Comparison of ENCODE assay signal across 8 cellular contexts in genomic region chr2:113890253-113891235, GRCh38. TPM values are rescaled to one million over a fixed set of nuclear protein-coding genes. Genes with fewer than 3 reads are reported as not detected.
DNase-seq lines count a peak whose midpoint lies in the region; ATAC-seq and TF ChIP-seq lines count a peak whose summit lies in the region.

No MANE protein-coding gene starts in this region.

- peak; percentile 52 for DNase-seq in COLO668 (lab: John Stamatoyannopoulos, UW; ENCODE audit: unreplicated experiment)
- peak; percentile 68 for DNase-seq in HS-27A (ENCODE audit: low read depth)
- DNase-seq in activated naive CD8-positive, alpha-beta T cell treated with anti-CD3 and anti-CD28 coated beads for 36 hours = peak; percentile 64
- DNase-seq in cardiac muscle cell (ENCODE audit: low read depth in 1 of 2, low spot score in 1 of 2) = peak; percentile 67 to 86
- DNase-seq in posterior vena cava (ENCODE audit: low spot score) = peak; percentile 91
- peak; percentile 85 to 90 for DNase-seq in upper lobe of left lung

- H3K9me3 Mint-ChIP-seq in activated naive CD8-positive, alpha-beta T cell treated with anti-CD3 and anti-CD28 coated beads for 36 hours = no peaks in the 10 kb centered on the region

- 1% methylated on average over 24 to 39 of the region's 57 CpGs for WGBS in upper lobe of left lung, 2 donors

- H3K27ac Mint-ChIP-seq in activated naive CD8-positive, alpha-beta T cell treated with anti-CD3 and anti-CD28 coated beads for 36 hours = peak overlapping the region; percentile 95

- H3K4me1 ChIP-seq in cardiac muscle cell (ENCODE audit: low read depth) (peaks cover 31% of the 10 kb centered on the region), upper lobe of left lung (peaks cover 63 to 78% (median 72%) of the 10 kb centered on the region in 4 donors)

- intact Hi-C loops in posterior vena cava (cut with DNase I) = loop anchor here in 1 of 2 donors (10.0 kb wide), 2 partner anchors 54 to 136 kb away; partner anchors contain the start of gene SLC35F5

- H3K9me3 ChIP-seq in cardiac muscle cell (ENCODE audit: low read depth) (no peaks in the 10 kb centered on the region), upper lobe of left lung (no peaks in the 10 kb centered on the region)

- ATAC-seq in GM19455 (IDR thresholded peaks at IDR 0.05; ENCODE audit: unreplicated experiment) (peak; percentile 32), SK-N-SH treated with all-trans-retinoic acid at 6 μM for 48 hours (peak; percentile 53), upper lobe of left lung (ENCODE audit: low FRiP score in 2 of 2) (peak; percentile 23 to 54)

- H3K27ac ChIP-seq in cardiac muscle cell = peak overlapping the region; percentile 99
- H3K27ac ChIP-seq in upper lobe of left lung = peak overlapping the region; percentile 98 to 100 (median 100)

- no peak for TF ChIP-seq CTCF in cardiac muscle cell (IDR thresholded peaks at IDR 0.05; ENCODE audit: low read depth, low read length)
- peak in 2 of 6 experiments; percentile 7 to 15 for TF ChIP-seq CTCF in upper lobe of left lung (IDR thresholded peaks at IDR 0.05)

- H3K4me1 Mint-ChIP-seq in activated naive CD8-positive, alpha-beta T cell treated with anti-CD3 and anti-CD28 coated beads for 36 hours = peaks cover 66% of the 10 kb centered on the region

- H3K27me3 ChIP-seq in cardiac muscle cell = no peaks in the 10 kb centered on the region
- H3K27me3 ChIP-seq in upper lobe of left lung = no peaks in the 10 kb centered on the region

- no peak for TF ChIP-seq EP300 in upper lobe of left lung (IDR thresholded peaks at IDR 0.05)

- H3K27me3 Mint-ChIP-seq in activated naive CD8-positive, alpha-beta T cell treated with anti-CD3 and anti-CD28 coated beads for 36 hours = no peaks in the 10 kb centered on the region

- H3K4me3 ChIP-seq in cardiac muscle cell = peak overlapping the region; percentile 77
- H3K4me3 ChIP-seq in upper lobe of left lung = peak overlapping the region; percentile 67 to 99 (median 93)

- peaks cover 71% of the 10 kb centered on the region for H3K36me3 Mint-ChIP-seq in activated naive CD8-positive, alpha-beta T cell treated with anti-CD3 and anti-CD28 coated beads for 36 hours

- TF ChIP-seq POLR2A in upper lobe of left lung (IDR thresholded peaks at IDR 0.05) = peak in 3 of 4 donors; percentile 21 to 76 (median 72)

- H3K4me3 Mint-ChIP-seq in activated naive CD8-positive, alpha-beta T cell treated with anti-CD3 and anti-CD28 coated beads for 36 hours = peak overlapping the region; percentile 97

- no peaks in the 10 kb centered on the region for H3K36me3 ChIP-seq in cardiac muscle cell
- H3K36me3 ChIP-seq in upper lobe of left lung = peaks cover 0 to 5% (median 0%) of the 10 kb centered on the region in 4 donors

TF ChIP-seq in SK-N-SH treated with all-trans-retinoic acid at 6 μM for 48 hours, 23 proteins besides CTCF, POLR2A, EP300 and RAD21:
- no peak for TF ChIP-seq ZNF565 (CRISPR knock-in tag; conservative IDR thresholded peaks at IDR 0.05; ENCODE audit: low read depth)
- TF ChIP-seq PATZ1 (CRISPR knock-in tag; IDR thresholded peaks at IDR 0.05; ENCODE audit: borderline replicate concordance) = 0 out of 2 replicates have a peak, but pooled peaks have one; percentile 20

RNA-seq across cellular contexts. Expression of gene ACTR3, which starts 0.7 kb away (rescaled TPM):
- 100 to 1,000 TPM; 480 to 482 TPM for total RNA-seq in activated naive CD8-positive, alpha-beta T cell treated with anti-CD3 and anti-CD28 coated beads for 36 hours
- total RNA-seq in cardiac muscle cell = 64.5 and 69.7 TPM in 2 replicates
- polyA plus RNA-seq in cardiac muscle cell = 125 and 126 TPM in 2 replicates
- total RNA-seq in posterior vena cava = 100 to 1,000 TPM; 322 to 408 TPM
- 100 to 1,000 TPM in 4 of 6 donors, 10 to 100 TPM in 2; 79.6 to 304 (median 139) TPM for total RNA-seq in upper lobe of left lung

Comparison
In these comparisons a context has a peak if more than half of its experiments do, and no peak if none do; other contexts are left out.
1. Peak in every context shown above with its lines: DNase-seq, ATAC-seq, H3K4me3 ChIP-seq and H3K27ac ChIP-seq.